1 cellular context compared by ENCODE assay signal in the genomic region with DNA sequence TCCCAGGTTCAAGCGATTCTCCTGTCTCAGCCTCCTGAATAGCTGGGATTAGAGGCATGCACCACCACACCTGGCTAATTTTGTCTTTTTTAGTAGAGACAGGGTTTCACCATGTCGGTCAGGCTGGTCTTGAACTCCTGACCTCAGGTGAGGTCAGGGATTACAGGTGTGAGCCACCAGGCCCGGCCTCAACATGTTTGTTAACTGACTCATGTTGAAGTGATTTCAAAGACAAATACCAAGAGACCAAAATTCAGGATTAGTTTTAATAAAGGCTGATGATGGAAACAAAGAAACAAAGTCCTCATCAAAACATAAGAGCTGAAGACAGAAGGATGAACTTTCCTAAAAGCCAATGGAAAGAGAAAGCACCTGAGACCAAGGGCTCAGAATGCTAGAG.
TF ChIP-seq lines count a peak whose summit lies in the region.

No MANE protein-coding gene starts in this region.

TF ChIP-seq in WTC11, 78 proteins besides CTCF, POLR2A, EP300 and RAD21 (continued from another document):
- TF ChIP-seq, protein P1, sequence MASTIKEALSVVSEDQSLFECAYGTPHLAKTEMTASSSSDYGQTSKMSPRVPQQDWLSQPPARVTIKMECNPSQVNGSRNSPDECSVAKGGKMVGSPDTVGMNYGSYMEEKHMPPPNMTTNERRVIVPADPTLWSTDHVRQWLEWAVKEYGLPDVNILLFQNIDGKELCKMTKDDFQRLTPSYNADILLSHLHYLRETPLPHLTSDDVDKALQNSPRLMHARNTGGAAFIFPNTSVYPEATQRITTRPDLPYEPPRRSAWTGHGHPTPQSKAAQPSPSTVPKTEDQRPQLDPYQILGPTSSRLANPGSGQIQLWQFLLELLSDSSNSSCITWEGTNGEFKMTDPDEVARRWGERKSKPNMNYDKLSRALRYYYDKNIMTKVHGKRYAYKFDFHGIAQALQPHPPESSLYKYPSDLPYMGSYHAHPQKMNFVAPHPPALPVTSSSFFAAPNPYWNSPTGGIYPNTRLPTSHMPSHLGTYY (CRISPR knock-in tag; IDR thresholded peaks at IDR 0.05): no peak
- TF ChIP-seq, protein P2, sequence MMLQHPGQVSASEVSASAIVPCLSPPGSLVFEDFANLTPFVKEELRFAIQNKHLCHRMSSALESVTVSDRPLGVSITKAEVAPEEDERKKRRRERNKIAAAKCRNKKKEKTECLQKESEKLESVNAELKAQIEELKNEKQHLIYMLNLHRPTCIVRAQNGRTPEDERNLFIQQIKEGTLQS (CRISPR knock-in tag; conservative IDR thresholded peaks at IDR 0.05): no peak
- TF ChIP-seq ZNF423 (CRISPR knock-in tag; IDR thresholded peaks at IDR 0.05): no peak
- TF ChIP-seq, protein P3, sequence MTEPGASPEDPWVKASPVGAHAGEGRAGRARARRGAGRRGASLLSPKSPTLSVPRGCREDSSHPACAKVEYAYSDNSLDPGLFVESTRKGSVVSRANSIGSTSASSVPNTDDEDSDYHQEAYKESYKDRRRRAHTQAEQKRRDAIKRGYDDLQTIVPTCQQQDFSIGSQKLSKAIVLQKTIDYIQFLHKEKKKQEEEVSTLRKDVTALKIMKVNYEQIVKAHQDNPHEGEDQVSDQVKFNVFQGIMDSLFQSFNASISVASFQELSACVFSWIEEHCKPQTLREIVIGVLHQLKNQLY (CRISPR knock-in tag; IDR thresholded peaks at IDR 0.05): no peak
- no peak for TF ChIP-seq KAT7 (CRISPR knock-in tag; IDR thresholded peaks at IDR 0.05; ENCODE audit: borderline replicate concordance)
- TF ChIP-seq, protein P4, sequence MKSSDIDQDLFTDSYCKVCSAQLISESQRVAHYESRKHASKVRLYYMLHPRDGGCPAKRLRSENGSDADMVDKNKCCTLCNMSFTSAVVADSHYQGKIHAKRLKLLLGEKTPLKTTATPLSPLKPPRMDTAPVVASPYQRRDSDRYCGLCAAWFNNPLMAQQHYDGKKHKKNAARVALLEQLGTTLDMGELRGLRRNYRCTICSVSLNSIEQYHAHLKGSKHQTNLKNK (CRISPR knock-in tag; IDR thresholded peaks at IDR 0.05): no peak
- no peak for TF ChIP-seq ZNF263 (CRISPR knock-in tag; IDR thresholded peaks at IDR 0.05; ENCODE audit: low read depth)
- TF ChIP-seq ZNF671 (CRISPR knock-in tag; IDR thresholded peaks at IDR 0.05): no peak
- no peak for TF ChIP-seq CREB1 (CRISPR knock-in tag; IDR thresholded peaks at IDR 0.05)
- TF ChIP-seq, protein P5, sequence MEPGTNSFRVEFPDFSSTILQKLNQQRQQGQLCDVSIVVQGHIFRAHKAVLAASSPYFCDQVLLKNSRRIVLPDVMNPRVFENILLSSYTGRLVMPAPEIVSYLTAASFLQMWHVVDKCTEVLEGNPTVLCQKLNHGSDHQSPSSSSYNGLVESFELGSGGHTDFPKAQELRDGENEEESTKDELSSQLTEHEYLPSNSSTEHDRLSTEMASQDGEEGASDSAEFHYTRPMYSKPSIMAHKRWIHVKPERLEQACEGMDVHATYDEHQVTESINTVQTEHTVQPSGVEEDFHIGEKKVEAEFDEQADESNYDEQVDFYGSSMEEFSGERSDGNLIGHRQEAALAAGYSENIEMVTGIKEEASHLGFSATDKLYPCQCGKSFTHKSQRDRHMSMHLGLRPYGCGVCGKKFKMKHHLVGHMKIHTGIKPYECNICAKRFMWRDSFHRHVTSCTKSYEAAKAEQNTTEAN (CRISPR knock-in tag; IDR thresholded peaks at IDR 0.05): no peak
- no peak for TF ChIP-seq GABPB1 (CRISPR knock-in tag; IDR thresholded peaks at IDR 0.05)
- TF ChIP-seq NR1H2 (CRISPR knock-in tag; IDR thresholded peaks at IDR 0.05): no peak
TF ChIP-seq in WTC11: peak in this region for 0.
